19 cellular contexts compared by ENCODE assay signal in the genomic region with DNA sequence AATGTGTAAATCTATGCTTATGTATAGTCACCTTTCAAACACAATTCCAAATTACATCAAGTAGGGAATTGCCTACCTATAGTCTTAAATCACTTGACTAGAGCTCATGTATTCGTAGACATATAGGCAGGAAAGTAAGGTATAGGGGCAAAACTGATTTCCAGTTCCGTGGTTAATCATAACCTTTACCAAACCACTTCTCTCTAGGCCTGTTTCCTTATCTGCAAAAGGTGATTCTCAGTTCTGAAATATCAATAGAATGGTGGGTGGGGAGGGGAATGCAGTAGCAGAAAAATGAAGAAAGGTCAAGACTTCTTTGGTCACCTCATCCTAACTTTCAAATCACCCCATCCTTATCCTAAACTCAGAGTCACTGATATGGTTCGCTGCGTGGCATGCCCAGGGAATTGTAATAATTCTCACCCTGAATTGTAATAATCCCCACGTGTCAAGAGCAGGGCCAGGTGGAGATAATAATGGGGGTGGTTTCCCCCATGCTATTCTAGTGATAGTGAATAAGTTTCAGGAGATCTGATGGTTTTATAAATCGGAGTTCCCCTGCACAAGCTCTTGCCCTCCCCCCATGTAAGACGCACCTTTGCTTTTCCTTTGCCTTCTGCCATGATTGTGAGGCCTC. TPM values are rescaled to one million over a fixed set of nuclear protein-coding genes. Genes with fewer than 3 reads are reported as not detected.
DNase-seq lines count a peak whose midpoint lies in the region; ATAC-seq and TF ChIP-seq lines count a peak whose summit lies in the region.
"Had no signal": no experiment of that assay in that cellular context is flagged by ENCODE, and none has a peak within 500 bp of the region (broad histone marks: within the 10 kb centered on the region; RNA-seq: fewer than 3 reads in every experiment).

No MANE protein-coding gene starts in this region.

- DNase-seq in NCI-H1092 treated with DMSO at 0.1 percent for 48 hours (lab: John Stamatoyannopoulos, UW) (no peak), occipital lobe (lab: John Stamatoyannopoulos, UW) (no peak), heart left ventricle (no peak)
- DNase-seq: CD4-positive, alpha-beta memory T cell; hypothalamus; mesendoderm; MM.1S; NCI-H187; NCI-H446 treated with DMSO at 0.1 percent for 48 hours; SHP77; stimulated activated naive CD8-positive, alpha-beta T cell treated with anti-CD3 and anti-CD28 coated beads, Interleukin-15, amount 100 ng/mL, for 72 hours had no signal

- H3K4me3 ChIP-seq in heart left ventricle: no peak overlapping the region

- intact Hi-C loops in heart left ventricle (cut with DNase I): loop anchor here in 1 of 10 donors (10.0 kb wide), 1 partner anchor 54 kb away; no protein-coding TSS in a partner anchor

- peaks cover 0 to 17% (median 0%) of the 10 kb centered on the region in 12 donors for H3K4me1 ChIP-seq in heart left ventricle

- H3K27ac ChIP-seq in heart left ventricle: no peak overlapping the region

- H3K27me3 ChIP-seq in heart left ventricle: peaks cover 0 to 8% (median 0%) of the 10 kb centered on the region in 9 donors

- ATAC-seq in GM18502 (IDR thresholded peaks at IDR 0.05; ENCODE audit: poor library complexity, unreplicated experiment) (peak; percentile 32), GM19397 (IDR thresholded peaks at IDR 0.05; ENCODE audit: unreplicated experiment) (peak; percentile 32), HG02798 (IDR thresholded peaks at IDR 0.05; ENCODE audit: poor library complexity, unreplicated experiment) (peak; percentile 39), HG03520 (IDR thresholded peaks at IDR 0.05; ENCODE audit: unreplicated experiment) (peak; percentile 43), GM19452 (IDR thresholded peaks at IDR 0.05; ENCODE audit: unreplicated experiment) (no peak), heart left ventricle (no peak)
- ATAC-seq: activated T-helper 17 cell treated with anti-CD3 and anti-CD28 coated beads, Interleukin-2, amount 50 U/mL, for 72 hours; natural killer cell treated with Interleukin-12 subunit alpha and Interleukin-12 subunit beta and Interleukin-15 and Interleukin-18, amount 100 ng/mL, for 72 hours; stimulated activated naive CD8-positive, alpha-beta T cell treated with anti-CD3 and anti-CD28 coated beads, Interleukin-15, amount 100 ng/mL, for 72 hours had no signal

- H3K36me3 ChIP-seq in heart left ventricle: no peaks in the 10 kb centered on the region

- H3K9me3 ChIP-seq in heart left ventricle: no peaks in the 10 kb centered on the region

- no peak for TF ChIP-seq CTCF in heart left ventricle (IDR thresholded peaks at IDR 0.05)

- 78 to 88% (median 82%) methylated on average over 7 of the region's 7 CpGs for WGBS in heart left ventricle, 4 donors

- TF ChIP-seq POLR2A in heart left ventricle (IDR thresholded peaks at IDR 0.05): no peak

RNA-seq across cellular contexts. Expression of gene ANO5, which starts 1.9 kb away (rescaled TPM):
- total RNA-seq in occipital lobe (26.8 TPM), heart left ventricle (10 to 100 TPM; 42.1 to 86.8 (median 61.1) TPM)
- polyA plus RNA-seq in heart left ventricle: 10 to 100 TPM in 1 of 2 donors, 1 to 10 TPM in 1; 9.6 to 13.9 TPM
- total RNA-seq: activated CD8-positive, alpha-beta memory T cell treated with anti-CD3 and anti-CD28 coated beads for 36 hours; natural killer cell treated with Interleukin-12 subunit alpha and Interleukin-12 subunit beta and Interleukin-15 and Interleukin-18, amount 100 ng/mL, for 72 hours had no signal
- polyA plus RNA-seq: CD4-positive, alpha-beta memory T cell had no signal

Comparison
In these comparisons a context has a peak if more than half of its experiments do, and no peak if none do; other contexts are left out.
1. ATAC-seq: peak in GM18502 (single experiment), GM19397 (single experiment), HG02798 (single experiment) and HG03520 (single experiment); none in GM19452 (single experiment) and heart left ventricle (0 of 4).